Comparison of ENCODE assay signal across 21 cellular contexts in the genomic region with DNA sequence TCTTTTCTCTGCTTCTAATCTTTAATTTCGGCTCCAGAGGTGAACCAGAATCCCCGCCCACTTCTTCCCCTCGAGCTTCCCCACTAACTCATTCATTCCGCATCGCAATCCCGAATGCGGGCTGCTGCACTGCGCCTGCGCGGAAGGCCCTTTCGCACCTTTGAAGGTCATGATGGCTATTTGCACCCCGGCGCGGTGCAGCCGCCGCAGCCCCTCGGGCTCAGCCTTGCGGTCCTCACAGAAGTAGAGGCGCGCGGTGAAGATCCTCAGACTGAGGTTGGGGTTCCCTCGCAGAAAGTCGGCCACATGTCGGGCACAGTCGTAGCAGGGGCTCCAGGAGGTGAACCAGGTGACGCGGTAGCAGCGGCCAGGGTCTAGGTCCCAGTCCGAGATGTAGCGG. TPM values are rescaled to one million over a fixed set of nuclear protein-coding genes. Genes with fewer than 3 reads are reported as not detected.
DNase-seq lines count a peak whose midpoint lies in the region; ATAC-seq, FAIRE-seq and TF ChIP-seq lines count a peak whose summit lies in the region.
"Had no signal": no experiment of that assay in that cellular context is flagged by ENCODE, and none has a peak within 500 bp of the region (broad histone marks: within the 10 kb centered on the region; RNA-seq: fewer than 3 reads in every experiment).

No MANE protein-coding gene starts in this region.

- H2BK20ac ChIP-seq in H1 (ENCODE audit: low read length) = peak overlapping the region; percentile 62; the same call in 1 of the 2 replicates

- no peak for TF ChIP-seq POLR2A in H1 (IDR thresholded peaks at IDR 0.05; ENCODE audit: control extremely low read depth in 1 of 2, low read depth in 2 of 2, low read length in 2 of 2)

- ATAC-seq in GM21528 (IDR thresholded peaks at IDR 0.05; ENCODE audit: low FRiP score, unreplicated experiment) = no peak

- H3K4me1 ChIP-seq in H1 (replicated peaks in 1 of 4; ENCODE audit: control insufficient read depth in 3 of 4, insufficient read depth in 4 of 4, low read length in 3 of 4) = peaks cover 0 to 7% (median 0%) of the 10 kb centered on the region in 4 experiments; a peak in 2 of 7 replicates

- H3K9ac ChIP-seq in H1 (replicated peaks in 1 of 4; ENCODE audit: extremely low read depth in 1 of 4, low read depth in 3 of 4, low read length in 3 of 4) = no peak overlapping the region
- H3K9ac ChIP-seq: BLaER1 had no signal

- H3K56ac ChIP-seq in H1 (replicated peaks; ENCODE audit: insufficient read length, low read depth, low read length) = no peak overlapping the region

- FAIRE-seq in H1 (lab: Jason Lieb, UNC) (no peak), urothelium cell line (lab: Jason Lieb, UNC) (peak; percentile 13)
- FAIRE-seq: G401.6, GM12891, GM18507 had no signal

- no peak overlapping the region for H3K14ac ChIP-seq in H1 (ENCODE audit: insufficient read length)

- H3K36me3 Mint-ChIP-seq in osteocyte (ENCODE audit: unreplicated experiment) = no peaks in the 10 kb centered on the region
- H3K36me3 Mint-ChIP-seq: CD4-positive, alpha-beta memory T cell had no signal

- peaks cover 8% of the 10 kb centered on the region for H3K4me1 Mint-ChIP-seq in osteocyte (ENCODE audit: unreplicated experiment)

- DNase-seq in H7 = peak; percentile 23
- DNase-seq in H1 (ENCODE audit: low read depth in 1 of 2, low spot score in 2 of 2) = no peak
- DNase-seq in osteocyte (ENCODE audit: extremely low spot score, unreplicated experiment) = peak; percentile 79
- DNase-seq in urothelium cell line (ENCODE audit: low spot score) = no peak
- DNase-seq in SKM-1 treated with dmso at 0.1 percent for 144 hours (lab: John Stamatoyannopoulos, UW; ENCODE audit: unreplicated experiment) = no peak
- DNase-seq in NCI-H187 treated with DMSO at 0.1 percent for 48 hours (lab: John Stamatoyannopoulos, UW) = no peak
- DNase-seq: 8988T; Calu3; CD4-positive, alpha-beta memory T cell; GOT3; HCEC 1CT had no signal

- WGBS in H1 (ENCODE audit: extremely low coverage in 1 of 2, insufficient coverage in 1 of 2, insufficient read length in 1 of 2, insufficient replicate concordance in 2 of 2, low coverage in 1 of 2, low lambda C conversion rate in 2 of 2, missing lambda C conversion rate in 1 of 2), 2 experiments = 93% methylated on average over 30 of the region's 30 CpGs; no CpG with 5 or more reads in 1 of the 2 experiments

- H2AFZ ChIP-seq in H1 (ENCODE audit: low read length) = no peak overlapping the region

- no peak overlapping the region for H3K4me2 ChIP-seq in H1 (ENCODE audit: insufficient read depth in 1 of 2, low read depth in 2 of 2, low read length in 2 of 2)
- H3K4me2 ChIP-seq: BLaER1 had no signal

- CTCF ChIA-PET in H1 (lab: Charles Lee; ENCODE audit: partially characterized antibody) = interaction anchor here (1.0 kb wide), 1 partner anchor 151 kb away, joined by 3 read pairs; no protein-coding TSS in a partner anchor

- H3K79me1 ChIP-seq in H1 (ENCODE audit: low read depth, low read length) = no peaks in the 10 kb centered on the region

- no peak for TF ChIP-seq RAD21 in H1 (IDR thresholded peaks at IDR 0.05 in 1 of 2, conservative IDR thresholded peaks at IDR 0.05 in 1 of 2; ENCODE audit: low read depth in 2 of 2, low read length in 2 of 2)

- no peaks in the 10 kb centered on the region for H3K79me2 ChIP-seq in H1 (ENCODE audit: control insufficient read depth in 1 of 2, insufficient read depth in 2 of 2, low read length in 2 of 2)

- H3K9me3 Mint-ChIP-seq in osteocyte (ENCODE audit: unreplicated experiment) = no peaks in the 10 kb centered on the region

- H2BK5ac ChIP-seq in H1 (ENCODE audit: low read depth, low read length) = no peak overlapping the region

- no peaks in the 10 kb centered on the region; the same call in 1 of the 2 replicates for H3K23me2 ChIP-seq in H1 (ENCODE audit: low read depth, low read length)

- H3K27me3 ChIP-seq in H7 (ENCODE audit: control insufficient read depth, insufficient read depth, low read length) (no peaks in the 10 kb centered on the region), H1 (replicated peaks in 1 of 4; ENCODE audit: control insufficient read depth in 3 of 4, extremely low read depth in 1 of 4, insufficient read depth in 3 of 4, low read length in 3 of 4) (peaks cover 0 to 4% (median 0%) of the 10 kb centered on the region in 4 experiments; a peak in 3 of 7 replicates)
- H3K27me3 ChIP-seq: BLaER1 had no signal

- TF ChIP-seq CTCF in H1 (IDR thresholded peaks at IDR 0.05; ENCODE audit: control extremely low read depth in 1 of 3, insufficient read depth in 1 of 3, low read depth in 1 of 3, low read length in 3 of 3) (no peak), osteocyte (IDR thresholded peaks at IDR 0.05) (no peak)

- H3K27ac ChIP-seq in H1 (ENCODE audit: low read depth, low read length) = no peak overlapping the region
- H3K27ac ChIP-seq: BLaER1, HL-60 had no signal

- H3K36me3 ChIP-seq in H7 (replicated peaks; ENCODE audit: control insufficient read depth, insufficient read depth, low read length) = no peaks in the 10 kb centered on the region
- H3K36me3 ChIP-seq in H1 (ENCODE audit: control insufficient read depth in 2 of 4, insufficient read depth in 4 of 4, low read length in 3 of 4) = no peaks in the 10 kb centered on the region
- H3K36me3 ChIP-seq: BLaER1 had no signal

- H3K27ac Mint-ChIP-seq in osteocyte (ENCODE audit: unreplicated experiment) = no peak overlapping the region
- H3K27ac Mint-ChIP-seq: CD4-positive, alpha-beta memory T cell had no signal

- TF ChIP-seq EP300 in H1 (IDR thresholded peaks at IDR 0.05; ENCODE audit: borderline replicate concordance in 1 of 2, low read depth in 2 of 2, low read length in 2 of 2) = no peak

- H4K5ac ChIP-seq in H1 (ENCODE audit: insufficient read length, low read depth, low read length) = no peak overlapping the region

- H3K27me3 Mint-ChIP-seq in osteocyte (ENCODE audit: unreplicated experiment) = peaks cover 20% of the 10 kb centered on the region

- no peak overlapping the region for H4K8ac ChIP-seq in H1 (ENCODE audit: extremely low read depth, insufficient read depth, low read length)

- H3K23ac ChIP-seq in H1 (ENCODE audit: insufficient read length) = no peak overlapping the region

- H3K4ac ChIP-seq in H1 (replicated peaks; ENCODE audit: insufficient read length, low read depth, low read length) = no peak overlapping the region

- peak overlapping the region; percentile 7 for H4K91ac ChIP-seq in H1 (replicated peaks; ENCODE audit: insufficient read length, low read length)

- H3K4me3 Mint-ChIP-seq in osteocyte (ENCODE audit: unreplicated experiment) = no peak overlapping the region
- H3K4me3 Mint-ChIP-seq: CD14-positive monocyte; CD4-positive, alpha-beta memory T cell had no signal

- H3K18ac ChIP-seq in H1 (ENCODE audit: extremely low read depth, low read length) = no peak overlapping the region

- no peak overlapping the region for H3K4me3 ChIP-seq in H7 (ENCODE audit: insufficient read depth, low read depth, low read length)
- H3K4me3 ChIP-seq in H1 (ENCODE audit: extremely low read depth in 1 of 4, insufficient read depth in 2 of 4, low read depth in 3 of 4, low read length in 4 of 4) = no peak overlapping the region
- H3K4me3 ChIP-seq: BLaER1 had no signal

- POLR2A ChIA-PET in H1 (lab: Charles Lee; ENCODE audit: partially characterized antibody) = interaction anchor here (0.6 kb wide), 1 partner anchor 29 kb away, joined by 4 read pairs; no protein-coding TSS in a partner anchor

- H2BK12ac ChIP-seq in H1 (ENCODE audit: low read depth, low read length) = 0 out of 2 replicates have a peak overlapping the region, but pooled peaks have one; percentile 70

- H2AK5ac ChIP-seq in H1 (ENCODE audit: low read depth, low read length) = no peak overlapping the region

- H4K20me1 ChIP-seq in H1 (replicated peaks in 1 of 2; ENCODE audit: control insufficient read depth in 1 of 2, insufficient read depth in 2 of 2, low read length in 2 of 2) = no peaks in the 10 kb centered on the region
- H4K20me1 ChIP-seq: BLaER1 had no signal

- no peaks in the 10 kb centered on the region for H3K9me3 ChIP-seq in H1 (ENCODE audit: insufficient read depth in 2 of 2, low read depth in 1 of 2, low read length in 1 of 2)
- H3K9me3 ChIP-seq: BLaER1 had no signal

- H2BK120ac ChIP-seq in H1 (replicated peaks; ENCODE audit: low read depth, low read length) = no peak overlapping the region

- no peak overlapping the region for H2BK15ac ChIP-seq in H1 (ENCODE audit: low read length)

TF ChIP-seq in H1, 55 proteins besides CTCF, POLR2A, EP300 and RAD21 (continues in another document):
- TF ChIP-seq, protein P1, sequence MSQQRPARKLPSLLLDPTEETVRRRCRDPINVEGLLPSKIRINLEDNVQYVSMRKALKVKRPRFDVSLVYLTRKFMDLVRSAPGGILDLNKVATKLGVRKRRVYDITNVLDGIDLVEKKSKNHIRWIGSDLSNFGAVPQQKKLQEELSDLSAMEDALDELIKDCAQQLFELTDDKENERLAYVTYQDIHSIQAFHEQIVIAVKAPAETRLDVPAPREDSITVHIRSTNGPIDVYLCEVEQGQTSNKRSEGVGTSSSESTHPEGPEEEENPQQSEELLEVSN (IDR thresholded peaks at IDR 0.05) = peak; percentile 61

RNA-seq across cellular contexts. Expression of a gene that starts 7.6 kb away (rescaled TPM):
- not detected in 2 replicates for total RNA-seq in H7 (2014; rRNA removed; shearing (Covaris generic))
- total RNA-seq in H1 (2021; fragmentation: NEBNext Ultra II Directional; extraction: Animal tissue kit (Norgen Biotek cat#: 25700)) = not detected in 2 replicates
- polyA plus RNA-seq in H1 (2011; rRNA removed) = not detected in 2 replicates
- not detected for polyA plus RNA-seq in H1 (2011; cell fraction: cytosol; rRNA removed)
- polyA plus RNA-seq in H1 (2011; cell fraction: nucleus; rRNA removed) = not detected
- polyA plus RNA-seq in H1 (2012, experiment 1 of 2) = 0.10 TPM in 1 of 4 replicates, not detected in the others
- polyA plus RNA-seq in H1 (2012, experiment 2 of 2) = not detected
- 0.08 TPM for polyA plus RNA-seq in H1 (2013, experiment 1 of 2)
- 0.07 TPM for polyA plus RNA-seq in H1 (2013, experiment 2 of 2)
- not detected in 2 replicates for polyA minus RNA-seq in H1 (2011; rRNA and poly(A)+ RNA removed)
- polyA minus RNA-seq in H1 (2011; cell fraction: cytosol; rRNA and poly(A)+ RNA removed) = not detected
- polyA minus RNA-seq in H1 (2011; cell fraction: nucleus; rRNA and poly(A)+ RNA removed) = not detected
- total RNA-seq in osteocyte = not detected in 2 replicates
- total RNA-seq: A673; Calu3; CD4-positive, alpha-beta memory T cell; HT1080 had no signal
- polyA plus RNA-seq: AG04450; CD4-positive, alpha-beta memory T cell had no signal

RNA-seq across cellular contexts. Expression of a gene that starts 57.6 kb away (rescaled TPM):
- 0.42 TPM in 1 of 2 replicates, not detected in the other for total RNA-seq in H7 (2014; rRNA removed; shearing (Covaris generic))
- 0.86 TPM in 1 of 2 replicates, not detected in the other for total RNA-seq in H1 (2021; fragmentation: NEBNext Ultra II Directional; extraction: Animal tissue kit (Norgen Biotek cat#: 25700))
- 0.46 and 0.60 TPM in 2 replicates for polyA plus RNA-seq in H1 (2011; rRNA removed)
- polyA plus RNA-seq in H1 (2011; cell fraction: cytosol; rRNA removed) = 0.34 TPM
- 0.44 TPM for polyA plus RNA-seq in H1 (2011; cell fraction: nucleus; rRNA removed)
- polyA plus RNA-seq in H1 (2012, experiment 1 of 2) = 0.35 to 0.64 TPM (median 0.52 TPM) in 3 of 4 replicates, not detected in the other
- polyA plus RNA-seq in H1 (2012, experiment 2 of 2) = not detected
- polyA plus RNA-seq in H1 (2013, experiment 1 of 2) = 0.85 TPM
- 1.1 TPM for polyA plus RNA-seq in H1 (2013, experiment 2 of 2)
- 0.98 and 2.0 TPM in 2 replicates for polyA minus RNA-seq in H1 (2011; rRNA and poly(A)+ RNA removed)
- polyA minus RNA-seq in H1 (2011; cell fraction: cytosol; rRNA and poly(A)+ RNA removed) = not detected
- polyA minus RNA-seq in H1 (2011; cell fraction: nucleus; rRNA and poly(A)+ RNA removed) = 2.5 TPM
- total RNA-seq in osteocyte = not detected in 2 replicates
- total RNA-seq: Calu3; CD4-positive, alpha-beta memory T cell; HT1080 had no signal
- polyA plus RNA-seq: CD14-positive monocyte; CD4-positive, alpha-beta memory T cell had no signal

Comparison
In these comparisons a context has a peak if more than half of its experiments do, and no peak if none do; other contexts are left out.
1. DNase-seq: peak in H7 (single experiment) and osteocyte (single experiment); none in H1 (0 of 2), urothelium cell line (single experiment), SKM-1 treated with dmso at 0.1 percent for 144 hours (single experiment) and NCI-H187 treated with DMSO at 0.1 percent for 48 hours (single experiment).